Comparison of ENCODE assay signal across 17 cellular contexts in the genomic region with DNA sequence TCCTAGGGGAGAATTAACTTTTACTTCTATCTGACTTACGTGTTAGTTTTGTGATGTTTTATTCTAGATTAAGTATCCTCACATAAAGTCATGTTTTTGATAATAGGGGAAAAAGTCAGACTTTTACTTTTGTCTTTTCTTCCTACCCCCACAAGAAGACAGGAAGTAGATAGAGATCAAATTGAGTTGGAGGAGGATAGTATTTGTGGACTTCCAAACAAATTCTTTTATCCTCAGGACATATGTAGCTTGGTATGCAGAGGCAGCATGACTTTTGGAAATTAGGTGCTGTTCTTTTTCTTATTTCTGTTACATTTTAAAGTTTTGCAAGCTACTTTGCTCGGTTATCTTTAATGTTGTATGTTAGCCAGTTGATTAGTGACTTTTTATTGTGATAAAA.
"Had no signal": no experiment of that assay in that cellular context is flagged by ENCODE, and none has a peak within 500 bp of the region (broad histone marks: within the 10 kb centered on the region; RNA-seq: fewer than 3 reads in every experiment).

No MANE protein-coding gene starts in this region.

- H3K4me3 Mint-ChIP-seq: activated CD4-positive, alpha-beta memory T cell treated with anti-CD3 and anti-CD28 coated beads, Interleukin-2, amount 10 ng/mL, durations not matched to agents 7 days and 5 days; activated T-cell treated with anti-CD3 and anti-CD28 coated beads, Interleukin-2, amount 50 U/mL, for 4 hours; memory B cell; T-helper 1 cell treated with Interleukin-12 subunit alpha and Interleukin-12 subunit beta and Interleukin-4 antibody, amounts not matched to agents 30 μg/mL and 1 μg/mL, for 36 hours had no signal

- ATAC-seq: activated T-cell treated with anti-CD3 and anti-CD28 coated beads, Interleukin-2, amount 50 U/mL, for 4 hours; sciatic nerve had no signal

- H3K9me3 ChIP-seq: adrenal gland, esophagus muscularis mucosa, left ventricle myocardium inferior, ovary, thoracic aorta had no signal

- H3K27ac Mint-ChIP-seq: memory B cell; T-helper 1 cell treated with Interleukin-12 subunit alpha and Interleukin-12 subunit beta and Interleukin-4 antibody, amounts not matched to agents 30 μg/mL and 1 μg/mL, for 36 hours had no signal

- H3K9me3 Mint-ChIP-seq: T-helper 1 cell treated with Interleukin-12 subunit alpha and Interleukin-12 subunit beta and Interleukin-4 antibody, amounts not matched to agents 30 μg/mL and 1 μg/mL, for 36 hours had no signal

- FAIRE-seq: colon had no signal

- H3K27ac ChIP-seq: adrenal gland, cardiac muscle cell, esophagus muscularis mucosa, left ventricle myocardium inferior, ovary, spleen, thoracic aorta, WERI-Rb-1 had no signal

- H3K4me3 ChIP-seq: adrenal gland, cardiac muscle cell, esophagus muscularis mucosa, left ventricle myocardium inferior, ovary, spleen, thoracic aorta had no signal

- H3K27me3 ChIP-seq: adrenal gland, cardiac muscle cell, esophagus muscularis mucosa, ovary, spleen had no signal

- H3K36me3 ChIP-seq: adrenal gland, cardiac muscle cell, esophagus muscularis mucosa, left ventricle myocardium inferior, ovary, spleen, thoracic aorta, WERI-Rb-1 had no signal

- H3K27me3 Mint-ChIP-seq: activated CD4-positive, alpha-beta memory T cell treated with anti-CD3 and anti-CD28 coated beads, Interleukin-2, amount 10 ng/mL, durations not matched to agents 7 days and 5 days; memory B cell had no signal

- DNase-seq: activated CD4-positive, alpha-beta memory T cell treated with anti-CD3 and anti-CD28 coated beads, Interleukin-2, amount 10 ng/mL, durations not matched to agents 7 days and 5 days; activated CD4-positive, alpha-beta T cell treated with anti-CD3 and anti-CD28 coated beads for 4 hours; activated effector memory CD4-positive, alpha-beta T cell treated with Interleukin-2 at 50 U/mL for 16 hours; activated naive CD4-positive, alpha-beta T cell treated with anti-CD3 and anti-CD28 coated beads, Interleukin-2, amount 50 U/mL, for 16 hours; activated T-cell treated with anti-CD3 and anti-CD28 coated beads, Interleukin-2, amount 50 U/mL, for 4 hours; adrenal gland; left ventricle myocardium inferior; ovary; spleen; WERI-Rb-1 had no signal
